8 cellular contexts compared by ENCODE assay signal in genomic region chr18:26574958-26575864, GRCh38. TPM values are rescaled to one million over a fixed set of nuclear protein-coding genes. Genes with fewer than 3 reads are reported as not detected.
DNase-seq lines count a peak whose midpoint lies in the region; ATAC-seq and TF ChIP-seq lines count a peak whose summit lies in the region.

No MANE protein-coding gene starts in this region.

- H3K27ac Mint-ChIP-seq in naive B cell = no peak overlapping the region

- DNase-seq in ACHN = peak; percentile 64
- DNase-seq in SJSA1 (ENCODE audit: low read depth in 1 of 2, low spot score in 2 of 2) = peak; percentile 36 to 52
- DNase-seq in esophagus squamous epithelium (lab: John Stamatoyannopoulos, UW) = no peak
- DNase-seq in naive B cell = no peak
- no peak for DNase-seq in HuH-7.5 (ENCODE audit: low spot score)
- no peak for DNase-seq in NCI-H146 treated with DMSO at 0.1 percent for 48 hours (lab: John Stamatoyannopoulos, UW; ENCODE audit: unreplicated experiment)

- no peaks in the 10 kb centered on the region for H3K36me3 ChIP-seq in SJSA1
- no peaks in the 10 kb centered on the region for H3K36me3 ChIP-seq in esophagus squamous epithelium

- H3K4me3 Mint-ChIP-seq in naive B cell = peak overlapping the region in 5 of 8 donors; percentile 7 to 69 (median 44)

- 2 to 3% methylated on average over 27 of the region's 27 CpGs for WGBS in esophagus squamous epithelium, 2 donors

- peaks cover 0 to 2% (median 0%) of the 10 kb centered on the region in 7 donors for H3K9me3 Mint-ChIP-seq in naive B cell

- no peaks in the 10 kb centered on the region for H3K9me3 ChIP-seq in SJSA1 (replicated peaks)
- H3K9me3 ChIP-seq in esophagus squamous epithelium = no peaks in the 10 kb centered on the region

- intact Hi-C loops in esophagus squamous epithelium (cut with DNase I) = no loop called here

- H3K4me1 ChIP-seq in SJSA1 (replicated peaks) (peaks cover 7% of the 10 kb centered on the region), esophagus squamous epithelium (peaks cover 0 to 31% (median 6%) of the 10 kb centered on the region in 3 donors)

- no peak for TF ChIP-seq CTCF in esophagus squamous epithelium (IDR thresholded peaks at IDR 0.05)

- H3K27me3 ChIP-seq in SJSA1 (replicated peaks) (peaks cover 27% of the 10 kb centered on the region), esophagus squamous epithelium (no peaks in the 10 kb centered on the region)

- H3K36me3 Mint-ChIP-seq in naive B cell = no peaks in the 10 kb centered on the region

- TF ChIP-seq POLR2A in esophagus squamous epithelium (IDR thresholded peaks at IDR 0.05) = no peak

- ATAC-seq in GM18498 (IDR thresholded peaks at IDR 0.05; ENCODE audit: unreplicated experiment) = peak; percentile 51
- no peak for ATAC-seq in naive B cell (ENCODE audit: low read depth in 2 of 2)
- ATAC-seq in HG03280 (IDR thresholded peaks at IDR 0.05; ENCODE audit: unreplicated experiment) = no peak

- H3K4me1 Mint-ChIP-seq in naive B cell = peaks cover 0 to 14% (median 11%) of the 10 kb centered on the region in 3 donors

- H3K27me3 Mint-ChIP-seq in naive B cell = peaks cover 48 to 54% (median 51%) of the 10 kb centered on the region in 3 donors

- in situ Hi-C loops in ACHN (cut with HindIII; ENCODE audit: low pct_ligation_motif_present, low pct_unique_long_range_greater_than_20kb, low sequenced_read_pairs) = no loop called here

- H3K27ac ChIP-seq in SJSA1 = no peak overlapping the region
- peak overlapping the region; percentile 58 to 80 (median 76) for H3K27ac ChIP-seq in esophagus squamous epithelium

- H3K4me3 ChIP-seq in SJSA1 = peak overlapping the region; percentile 22
- peak overlapping the region; percentile 27 to 63 (median 40) for H3K4me3 ChIP-seq in esophagus squamous epithelium

RNA-seq across cellular contexts. Expression of gene KCTD1, which starts 26.9 kb away (rescaled TPM):
- total RNA-seq in SJSA1 (2014; rRNA removed; shearing (Covaris generic)) = 10.8 and 11.9 TPM in 2 replicates
- 10 to 100 TPM; 46.0 to 67.1 (median 56.6) TPM for total RNA-seq in esophagus squamous epithelium
- polyA plus RNA-seq in naive B cell (ENCODE audit: low read depth in 6 of 6) = not detected

Comparison
In these comparisons a context has a peak if more than half of its experiments do, and no peak if none do; other contexts are left out.
1. DNase-seq: peak in ACHN (single experiment) and SJSA1 (2 of 2); none in esophagus squamous epithelium (single experiment), naive B cell (single experiment), HuH-7.5 (single experiment) and NCI-H146 treated with DMSO at 0.1 percent for 48 hours (single experiment).